1 cellular context compared by ENCODE assay signal in genomic region chrX:7927259-7928167, GRCh38.
TF ChIP-seq lines count a peak whose summit lies in the region.

PNPLA4 (minus strand) TSS chrX:7927413; CDS start chrX:7926119, 1,294 bp downstream.

TF ChIP-seq in K562, 482 proteins besides CTCF, POLR2A, EP300 and RAD21 (continued from another document and continues in another):
- TF ChIP-seq MLLT1 (IDR thresholded peaks at IDR 0.05), result no peak
- peak; percentile 84 to 86 for TF ChIP-seq NRF1 (conservative IDR thresholded peaks at IDR 0.05 in 1 of 2, IDR thresholded peaks at IDR 0.05 in 1 of 2)
- TF ChIP-seq PHB2 (IDR thresholded peaks at IDR 0.05; ENCODE audit: low read depth), result no peak
- TF ChIP-seq ARID2 (IDR thresholded peaks at IDR 0.05), result no peak
- peak; percentile 90 for TF ChIP-seq CREB1 (IDR thresholded peaks at IDR 0.05)
- TF ChIP-seq CREB1 (CRISPR knock-in tag; IDR thresholded peaks at IDR 0.05), result peak; percentile 90
- peak; percentile 74 for TF ChIP-seq VEZF1 (CRISPR knock-in tag; IDR thresholded peaks at IDR 0.05)
- TF ChIP-seq MXD1 (CRISPR knock-in tag; IDR thresholded peaks at IDR 0.05; ENCODE audit: borderline replicate concordance, poor library complexity, severe bottlenecking), result no peak
- peak; percentile 64 for TF ChIP-seq MEF2A (IDR thresholded peaks at IDR 0.05; ENCODE audit: control insufficient read depth, low read depth, low read length)
- no peak for TF ChIP-seq XRCC4 (IDR thresholded peaks at IDR 0.05; ENCODE audit: extremely low read depth, insufficient read depth, insufficient read length)
- no peak for TF ChIP-seq CHD7 (IDR thresholded peaks at IDR 0.05; ENCODE audit: low read depth, low read length)
- TF ChIP-seq PHF21A (IDR thresholded peaks at IDR 0.05; ENCODE audit: borderline replicate concordance, low read depth), result no peak
- TF ChIP-seq E2F3 (CRISPR knock-in tag; IDR thresholded peaks at IDR 0.05), result no peak
- TF ChIP-seq HBP1 (CRISPR knock-in tag; IDR thresholded peaks at IDR 0.05), result no peak
- TF ChIP-seq NFE2 (IDR thresholded peaks at IDR 0.05; ENCODE audit: low read depth), result no peak; the same call in 1 of the 2 replicates
- TF ChIP-seq ARID1B (IDR thresholded peaks at IDR 0.05), result no peak
- no peak for TF ChIP-seq THRAP3 (IDR thresholded peaks at IDR 0.05; ENCODE audit: borderline replicate concordance)
- peak; percentile 56 for TF ChIP-seq HNRNPLL (IDR thresholded peaks at IDR 0.05; ENCODE audit: low read depth, low read length, poor library complexity, severe bottlenecking)
- TF ChIP-seq NFE2L1 (tag; IDR thresholded peaks at IDR 0.05; ENCODE audit: borderline replicate concordance, low read depth), result no peak
- no peak for TF ChIP-seq RBM34 (IDR thresholded peaks at IDR 0.05; ENCODE audit: borderline replicate concordance, insufficient read depth, low read length)
- TF ChIP-seq ZNF263 (CRISPR knock-in tag; IDR thresholded peaks at IDR 0.05; ENCODE audit: borderline replicate concordance), result no peak
- no peak for TF ChIP-seq SRSF9 (IDR thresholded peaks at IDR 0.05; ENCODE audit: borderline replicate concordance, low read depth, low read length)
- no peak for TF ChIP-seq NFATC3 (IDR thresholded peaks at IDR 0.05)
- no peak for TF ChIP-seq HNRNPH1 (optimal IDR thresholded peaks at IDR 0.05; ENCODE audit: low read depth, low read length)
- TF ChIP-seq TGIF2 (CRISPR knock-in tag; IDR thresholded peaks at IDR 0.05), result no peak
- no peak for TF ChIP-seq ZNF23 (CRISPR knock-in tag; IDR thresholded peaks at IDR 0.05)
- TF ChIP-seq IFI16 (CRISPR knock-in tag; IDR thresholded peaks at IDR 0.05), result no peak
- TF ChIP-seq ZNF507 (tag; conservative IDR thresholded peaks at IDR 0.05), result no peak
- TF ChIP-seq CLOCK (CRISPR knock-in tag; IDR thresholded peaks at IDR 0.05; ENCODE audit: borderline replicate concordance), result no peak
- TF ChIP-seq CUX1 (CRISPR knock-in tag; IDR thresholded peaks at IDR 0.05), result no peak
- no peak; the same call in 1 of the 2 replicates for TF ChIP-seq ZKSCAN1 (IDR thresholded peaks at IDR 0.05; ENCODE audit: low read depth, low read length)
- TF ChIP-seq RHOXF2B (CRISPR knock-in tag; conservative IDR thresholded peaks at IDR 0.05), result no peak
- no peak for TF ChIP-seq ZNF24 (IDR thresholded peaks at IDR 0.05)
- no peak for TF ChIP-seq PML (IDR thresholded peaks at IDR 0.05; ENCODE audit: low read length)
